ENCODE assay signal across 16 cellular contexts in genomic region chr2:181447040-181447439, GRCh38. TPM values are rescaled to one million over a fixed set of nuclear protein-coding genes. Genes with fewer than 3 reads are reported as not detected.
DNase-seq lines count a peak whose midpoint lies in the region; ATAC-seq and TF ChIP-seq lines count a peak whose summit lies in the region.
"Had no signal": no experiment of that assay in that cellular context is flagged by ENCODE, and none has a peak within 500 bp of the region (broad histone marks: within the 10 kb centered on the region; RNA-seq: fewer than 3 reads in every experiment).

No MANE protein-coding gene starts in this region.

- ATAC-seq in HG02938 (IDR thresholded peaks at IDR 0.05; ENCODE audit: unreplicated experiment) (peak; percentile 64), activated B cell treated with CpG ODN at 0.5 μM for 24 hours (ENCODE audit: low read depth) (peak; percentile 52), HG02840 (IDR thresholded peaks at IDR 0.05; ENCODE audit: low FRiP score, unreplicated experiment) (no peak), HG03520 (IDR thresholded peaks at IDR 0.05; ENCODE audit: unreplicated experiment) (no peak)
- peak; percentile 79 to 88 for ATAC-seq in stimulated activated naive B cell treated with anti-CD40 and anti-IgM and Interleukin-4, amounts not matched to agents 10 μg/mL and 1 μg/mL and 100 μg/mL, for 72 hours (replicated peaks)
- ATAC-seq: A549, gastroesophageal sphincter, Panc1 had no signal

- peak overlapping the region; percentile 62 for H3K27ac Mint-ChIP-seq in activated CD4-positive, alpha-beta T cell treated with anti-CD3 and anti-CD28 coated beads, Interleukin-2, amount 10 ng/mL, durations not matched to agents 7 days and 5 days
- peak overlapping the region; percentile 54 for H3K27ac Mint-ChIP-seq in activated B cell treated with CpG ODN at 0.5 μM for 24 hours
- peak overlapping the region; percentile 26 for H3K27ac Mint-ChIP-seq in stimulated activated naive B cell treated with anti-CD40 and anti-IgM and Interleukin-4, amounts not matched to agents 10 μg/mL and 1 μg/mL and 100 μg/mL, for 72 hours
- H3K27ac Mint-ChIP-seq: activated CD4-positive, alpha-beta memory T cell treated with anti-CD3 and anti-CD28 coated beads for 36 hours had no signal

- DNase-seq in activated CD4-positive, alpha-beta T cell treated with anti-CD3 and anti-CD28 coated beads, Interleukin-2, amount 10 ng/mL, durations not matched to agents 7 days and 5 days: no peak
- DNase-seq in activated CD4-positive, alpha-beta T cell treated with anti-CD3 and anti-CD28 coated beads, Interleukin-2, amount 50 U/mL, for 48 hours: no peak
- no peak for DNase-seq in activated B cell treated with CpG ODN at 0.5 μM for 24 hours
- no peak for DNase-seq in stimulated activated naive B cell treated with anti-CD40 and anti-IgM and Interleukin-4, amounts not matched to agents 10 μg/mL and 1 μg/mL and 100 μg/mL, for 72 hours
- no peak for DNase-seq in SHP77 treated with DMSO at 0.1 percent for 48 hours (lab: John Stamatoyannopoulos, UW)
- DNase-seq: activated CD4-positive, alpha-beta memory T cell treated with anti-CD3 and anti-CD28 coated beads for 36 hours; GF-D8; midbrain; NCI-H446; small intestine had no signal

- CTCF ChIA-PET in activated CD4-positive, alpha-beta T cell treated with anti-CD3 and anti-CD28 coated beads, Interleukin-2, amount 10 ng/mL, durations not matched to agents 7 days and 5 days (lab: Charles Lee): interaction anchor here (0.7 kb wide), 1 partner anchor 375 kb away, joined by 3 read pairs; no protein-coding TSS in a partner anchor
- CTCF ChIA-PET in activated B cell treated with CpG ODN at 0.5 μM for 24 hours (lab: Charles Lee): no interaction called here

- peaks cover 18% of the 10 kb centered on the region for H3K4me1 Mint-ChIP-seq in activated CD4-positive, alpha-beta T cell treated with anti-CD3 and anti-CD28 coated beads, Interleukin-2, amount 10 ng/mL, durations not matched to agents 7 days and 5 days
- peaks cover 29% of the 10 kb centered on the region for H3K4me1 Mint-ChIP-seq in activated B cell treated with CpG ODN at 0.5 μM for 24 hours
- H3K4me1 Mint-ChIP-seq in stimulated activated naive B cell treated with anti-CD40 and anti-IgM and Interleukin-4, amounts not matched to agents 10 μg/mL and 1 μg/mL and 100 μg/mL, for 72 hours: peaks cover 14 to 39% of the 10 kb centered on the region in 2 donors

- peaks cover 2% of the 10 kb centered on the region for H3K27me3 Mint-ChIP-seq in activated CD4-positive, alpha-beta T cell treated with anti-CD3 and anti-CD28 coated beads, Interleukin-2, amount 10 ng/mL, durations not matched to agents 7 days and 5 days
- H3K27me3 Mint-ChIP-seq in activated B cell treated with CpG ODN at 0.5 μM for 24 hours: no peaks in the 10 kb centered on the region
- no peaks in the 10 kb centered on the region for H3K27me3 Mint-ChIP-seq in stimulated activated naive B cell treated with anti-CD40 and anti-IgM and Interleukin-4, amounts not matched to agents 10 μg/mL and 1 μg/mL and 100 μg/mL, for 72 hours
- H3K27me3 Mint-ChIP-seq: activated CD4-positive, alpha-beta memory T cell treated with anti-CD3 and anti-CD28 coated beads for 36 hours had no signal

- POLR2A ChIA-PET in activated CD4-positive, alpha-beta T cell treated with anti-CD3 and anti-CD28 coated beads, Interleukin-2, amount 10 ng/mL, durations not matched to agents 7 days and 5 days (lab: Charles Lee): no interaction called here
- POLR2A ChIA-PET in activated B cell treated with CpG ODN at 0.5 μM for 24 hours (lab: Charles Lee): interaction anchor here (0.5 to 1.3 kb wide), 5 partner anchors 8 to 36 kb away, joined by 3 to 6 read pairs (median 3); partner anchors contain the start of gene ITGA4

- peaks cover 8% of the 10 kb centered on the region for H3K36me3 Mint-ChIP-seq in activated CD4-positive, alpha-beta T cell treated with anti-CD3 and anti-CD28 coated beads, Interleukin-2, amount 10 ng/mL, durations not matched to agents 7 days and 5 days (ENCODE audit: low read depth)
- H3K36me3 Mint-ChIP-seq in activated B cell treated with CpG ODN at 0.5 μM for 24 hours (ENCODE audit: low read depth): no peaks in the 10 kb centered on the region
- H3K36me3 Mint-ChIP-seq in stimulated activated naive B cell treated with anti-CD40 and anti-IgM and Interleukin-4, amounts not matched to agents 10 μg/mL and 1 μg/mL and 100 μg/mL, for 72 hours: no peaks in the 10 kb centered on the region
- H3K36me3 Mint-ChIP-seq: activated CD4-positive, alpha-beta memory T cell treated with anti-CD3 and anti-CD28 coated beads for 36 hours had no signal

- TF ChIP-seq CTCF in activated B cell treated with CpG ODN at 0.5 μM for 24 hours (IDR thresholded peaks at IDR 0.05): no peak

- H3K4me3 Mint-ChIP-seq in activated CD4-positive, alpha-beta T cell treated with anti-CD3 and anti-CD28 coated beads, Interleukin-2, amount 10 ng/mL, durations not matched to agents 7 days and 5 days: no peak overlapping the region
- H3K4me3 Mint-ChIP-seq in activated B cell treated with CpG ODN at 0.5 μM for 24 hours: peak overlapping the region; percentile 17
- H3K4me3 Mint-ChIP-seq in stimulated activated naive B cell treated with anti-CD40 and anti-IgM and Interleukin-4, amounts not matched to agents 10 μg/mL and 1 μg/mL and 100 μg/mL, for 72 hours: peak overlapping the region; percentile 28 to 36
- H3K4me3 Mint-ChIP-seq: activated CD4-positive, alpha-beta memory T cell treated with anti-CD3 and anti-CD28 coated beads for 36 hours had no signal

- peaks cover 9% of the 10 kb centered on the region for H3K9me3 Mint-ChIP-seq in activated CD4-positive, alpha-beta T cell treated with anti-CD3 and anti-CD28 coated beads, Interleukin-2, amount 10 ng/mL, durations not matched to agents 7 days and 5 days
- no peaks in the 10 kb centered on the region for H3K9me3 Mint-ChIP-seq in activated B cell treated with CpG ODN at 0.5 μM for 24 hours
- no peaks in the 10 kb centered on the region for H3K9me3 Mint-ChIP-seq in stimulated activated naive B cell treated with anti-CD40 and anti-IgM and Interleukin-4, amounts not matched to agents 10 μg/mL and 1 μg/mL and 100 μg/mL, for 72 hours
- H3K9me3 Mint-ChIP-seq: activated CD4-positive, alpha-beta memory T cell treated with anti-CD3 and anti-CD28 coated beads for 36 hours had no signal

- intact Hi-C loops in activated B cell treated with CpG ODN at 0.5 μM for 24 hours (cut with micrococcal nuclease): no loop called here

RNA-seq across cellular contexts. Expression of gene ITGA4, which starts 10.1 kb away (rescaled TPM):
- 100 to 1,000 TPM; 160 to 163 TPM for total RNA-seq in activated CD4-positive, alpha-beta T cell treated with anti-CD3 and anti-CD28 coated beads, Interleukin-2, amount 10 ng/mL, durations not matched to agents 7 days and 5 days
- 89.2 and 104 TPM in 2 replicates for total RNA-seq in activated B cell treated with CpG ODN at 0.5 μM for 24 hours

Comparison
In these comparisons a context has a peak if more than half of its experiments do, and no peak if none do; other contexts are left out.
1. ATAC-seq: peak in HG02938 (single experiment), activated B cell treated with CpG ODN at 0.5 μM for 24 hours (single experiment) and stimulated activated naive B cell treated with anti-CD40 and anti-IgM and Interleukin-4, amounts not matched to agents 10 μg/mL and 1 μg/mL and 100 μg/mL, for 72 hours (2 of 2); none in HG02840 (single experiment) and HG03520 (single experiment).
2. Peak in every context shown above with its lines, with median percentiles within 50 percentile points of each other: H3K27ac Mint-ChIP-seq.